27 cellular contexts compared by ENCODE assay signal in the genomic region with DNA sequence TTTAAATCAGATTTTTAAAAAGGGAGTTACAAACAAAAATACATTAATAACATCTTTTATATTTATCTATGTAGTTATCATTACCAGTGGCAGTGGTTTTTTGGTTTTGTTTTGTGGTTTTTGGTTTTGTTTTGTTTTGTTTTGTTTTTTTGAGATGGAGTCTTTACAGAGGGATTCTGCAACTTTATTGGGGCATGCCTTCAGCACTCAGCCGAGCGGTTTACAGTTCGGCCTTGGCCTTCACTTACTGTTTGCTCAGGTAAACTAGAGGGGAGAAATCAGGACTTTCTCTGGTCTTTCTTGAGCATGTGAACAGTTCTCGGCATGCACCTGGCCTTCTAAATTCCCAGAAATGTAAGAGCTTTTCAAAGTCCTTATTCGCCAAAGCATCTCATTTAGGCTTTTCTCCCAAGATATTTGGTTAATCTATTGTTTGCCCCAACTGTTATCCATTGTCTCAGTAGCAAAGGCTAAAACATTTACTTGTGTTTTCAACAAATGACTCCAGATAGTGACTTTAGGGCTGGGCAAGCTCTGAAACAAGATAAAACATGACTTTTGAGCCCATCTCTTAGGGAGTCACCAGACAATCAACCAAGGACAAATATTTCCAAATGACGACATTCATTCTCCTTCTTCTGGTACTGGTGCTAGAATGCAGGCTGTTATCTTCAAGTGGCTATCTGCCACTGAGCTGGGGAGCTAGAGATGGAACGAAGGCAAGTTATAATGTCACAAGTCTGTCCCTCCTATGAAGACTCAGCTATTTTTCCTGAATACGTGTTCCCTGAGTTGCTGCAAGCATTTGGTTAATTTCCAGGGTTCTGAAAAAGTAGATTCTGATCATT. TPM values are rescaled to one million over a fixed set of nuclear protein-coding genes. Genes with fewer than 3 reads are reported as not detected.
"Had no signal": no experiment of that assay in that cellular context is flagged by ENCODE, and none has a peak within 500 bp of the region (broad histone marks: within the 10 kb centered on the region; RNA-seq: fewer than 3 reads in every experiment).

No MANE protein-coding gene starts in this region.

- H3K9me3 Mint-ChIP-seq: activated B cell treated with CpG ODN at 0.5 μM for 24 hours; activated naive CD4-positive, alpha-beta T cell treated with anti-CD3 and anti-CD28 coated beads, Interleukin-2, amount 50 U/mL, for 72 hours; memory B cell; naive thymus-derived CD8-positive, alpha-beta T cell; neural crest cell; stimulated activated naive B cell treated with anti-CD40 and anti-IgM and Interleukin-4, amounts not matched to agents 10 μg/mL and 1 μg/mL and 100 μg/mL, for 72 hours; T-helper 2 cell treated with Interferon-gamma antibody and Interleukin-4, amounts not matched to agents 5 μg/mL and 100 μg/mL, for 36 hours; type B pancreatic cell had no signal

- H3K27me3 ChIP-seq: colonic mucosa, gastrocnemius medialis, uterus had no signal

- H3K9me3 ChIP-seq: colonic mucosa, gastrocnemius medialis, psoas muscle, thoracic aorta, uterus had no signal

- H3K79me2 ChIP-seq: parathyroid adenoma had no signal

- H3K4me3 ChIP-seq: colonic mucosa, gastrocnemius medialis, psoas muscle, thoracic aorta, uterus had no signal

- H2AFZ ChIP-seq: parathyroid adenoma had no signal

- H3K4me1 ChIP-seq: colonic mucosa, gastrocnemius medialis, parathyroid adenoma, psoas muscle, uterus had no signal

- H3K9ac ChIP-seq: parathyroid adenoma had no signal

- FAIRE-seq: endometrium had no signal

- H3K36me3 ChIP-seq: colonic mucosa, gastrocnemius medialis, thoracic aorta, uterus had no signal

- DNase-seq: activated B cell treated with CpG ODN at 0.5 μM for 24 hours; activated CD4-positive, alpha-beta T cell treated with anti-CD3 and anti-CD28 coated beads, Interleukin-2, amount 50 U/mL, for 4 hours; activated naive CD4-positive, alpha-beta T cell; activated T-cell treated with anti-CD3 and anti-CD28 coated beads for 4 hours; activated T-cell treated with anti-CD3 and anti-CD28 coated beads, Interleukin-2, amount 50 U/mL, for 72 hours; cerebellar nuclear complex; colonic mucosa; effector CD8-positive, alpha-beta T cell; gastrocnemius medialis; hippocampal formation; naive thymus-derived CD8-positive, alpha-beta T cell; nucleus accumbens; psoas muscle; stimulated activated CD4-positive, alpha-beta T cell treated with anti-CD3 and anti-CD28 coated beads, Interleukin-15, amount 100 ng/mL, for 24 hours; stimulated activated CD4-positive, alpha-beta T cell treated with anti-CD3 and anti-CD28 coated beads, Interleukin-2, amount 100 ng/mL, for 24 hours; stimulated activated naive B cell treated with anti-CD40 and anti-IgM and Interleukin-4, amounts not matched to agents 10 μg/mL and 1 μg/mL and 100 μg/mL, for 72 hours; uterus had no signal

- H3K27ac Mint-ChIP-seq: activated B cell treated with CpG ODN at 0.5 μM for 24 hours; activated naive CD4-positive, alpha-beta T cell treated with anti-CD3 and anti-CD28 coated beads, Interleukin-2, amount 50 U/mL, for 72 hours; activated T-cell treated with anti-CD3 and anti-CD28 coated beads, Interleukin-2, amount 50 U/mL, for 72 hours; memory B cell; naive thymus-derived CD8-positive, alpha-beta T cell; stimulated activated naive B cell treated with anti-CD40 and anti-IgM and Interleukin-4, amounts not matched to agents 10 μg/mL and 1 μg/mL and 100 μg/mL, for 72 hours; T-helper 2 cell treated with Interferon-gamma antibody and Interleukin-4, amounts not matched to agents 5 μg/mL and 100 μg/mL, for 36 hours; type B pancreatic cell had no signal

- H3K36me3 Mint-ChIP-seq: activated naive CD4-positive, alpha-beta T cell treated with anti-CD3 and anti-CD28 coated beads, Interleukin-2, amount 50 U/mL, for 72 hours; memory B cell; naive thymus-derived CD8-positive, alpha-beta T cell; stimulated activated naive B cell treated with anti-CD40 and anti-IgM and Interleukin-4, amounts not matched to agents 10 μg/mL and 1 μg/mL and 100 μg/mL, for 72 hours; type B pancreatic cell had no signal

- H3K27ac ChIP-seq: colonic mucosa, gastrocnemius medialis, parathyroid adenoma, psoas muscle, thoracic aorta, uterus had no signal

- H3K27me3 Mint-ChIP-seq: activated B cell treated with CpG ODN at 0.5 μM for 24 hours; memory B cell; stimulated activated naive B cell treated with anti-CD40 and anti-IgM and Interleukin-4, amounts not matched to agents 10 μg/mL and 1 μg/mL and 100 μg/mL, for 72 hours; type B pancreatic cell had no signal

- ATAC-seq: activated naive CD4-positive, alpha-beta T cell treated with anti-CD3 and anti-CD28 coated beads, Interleukin-2, amount 50 U/mL, for 72 hours; activated T-cell treated with anti-CD3 and anti-CD28 coated beads, Interleukin-2, amount 50 U/mL, for 72 hours; gastrocnemius medialis; naive thymus-derived CD8-positive, alpha-beta T cell; psoas muscle; stimulated activated naive B cell treated with anti-CD40 and anti-IgM and Interleukin-4, amounts not matched to agents 10 μg/mL and 1 μg/mL and 100 μg/mL, for 72 hours had no signal

- H3K4me1 Mint-ChIP-seq: activated B cell treated with CpG ODN at 0.5 μM for 24 hours, memory B cell, neural crest cell had no signal

- H3K4me3 Mint-ChIP-seq: activated B cell treated with CpG ODN at 0.5 μM for 24 hours; activated T-cell treated with anti-CD3 and anti-CD28 coated beads, Interleukin-2, amount 50 U/mL, for 72 hours; memory B cell; naive thymus-derived CD8-positive, alpha-beta T cell; neural crest cell; stimulated activated naive B cell treated with anti-CD40 and anti-IgM and Interleukin-4, amounts not matched to agents 10 μg/mL and 1 μg/mL and 100 μg/mL, for 72 hours; T-helper 2 cell treated with Interferon-gamma antibody and Interleukin-4, amounts not matched to agents 5 μg/mL and 100 μg/mL, for 36 hours; type B pancreatic cell had no signal

RNA-seq across cellular contexts. Expression of a gene that starts 48.4 kb away (rescaled TPM):
- total RNA-seq: activated B cell treated with CpG ODN at 0.5 μM for 24 hours, kidney epithelial cell, neural crest cell had no signal
- polyA plus RNA-seq: naive thymus-derived CD8-positive, alpha-beta T cell had no signal

RNA-seq across cellular contexts. Expression of a gene that starts 48.4 kb away (rescaled TPM):
- total RNA-seq: activated B cell treated with CpG ODN at 0.5 μM for 24 hours; activated naive CD4-positive, alpha-beta T cell treated with anti-CD3 and anti-CD28 coated beads, Interleukin-2, amount 50 U/mL, for 72 hours; activated T-cell treated with anti-CD3 and anti-CD28 coated beads, Interleukin-2, amount 50 U/mL, for 72 hours; dermis microvascular lymphatic vessel endothelial cell; kidney epithelial cell; naive thymus-derived CD8-positive, alpha-beta T cell; neural crest cell had no signal
- polyA plus RNA-seq: naive thymus-derived CD8-positive, alpha-beta T cell had no signal
